Comparison of ENCODE assay signal across 16 cellular contexts in the genomic region with DNA sequence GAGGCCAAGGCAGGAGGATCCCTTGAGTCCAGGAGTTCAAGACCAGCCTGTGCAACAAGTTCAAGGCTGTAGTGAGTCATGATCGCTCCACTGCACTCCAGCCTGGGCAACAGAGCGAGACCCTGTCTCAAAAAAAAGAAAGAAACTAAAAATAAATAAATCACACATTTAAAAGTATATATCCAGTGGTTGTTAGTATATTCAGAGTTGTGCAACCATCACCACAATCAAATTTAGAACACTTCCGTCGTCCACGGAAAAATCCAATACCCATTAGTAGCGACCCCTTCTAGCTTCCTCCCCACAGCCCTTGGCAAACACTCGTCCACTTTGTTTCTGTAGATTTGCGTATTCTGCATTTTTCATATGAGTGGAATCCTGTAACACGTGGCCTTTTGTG. TPM values are rescaled to one million over a fixed set of nuclear protein-coding genes. Genes with fewer than 3 reads are reported as not detected.
DNase-seq lines count a peak whose midpoint lies in the region; ATAC-seq and TF ChIP-seq lines count a peak whose summit lies in the region.
"Had no signal": no experiment of that assay in that cellular context is flagged by ENCODE, and none has a peak within 500 bp of the region (broad histone marks: within the 10 kb centered on the region; RNA-seq: fewer than 3 reads in every experiment).

No MANE protein-coding gene starts in this region.

- no peak for ATAC-seq in left ventricle myocardium superior

- H3K4me1 ChIP-seq in left ventricle myocardium inferior (peaks cover 88% of the 10 kb centered on the region), esophagus muscularis mucosa (peaks cover 76 to 95% (median 91%) of the 10 kb centered on the region in 4 donors)

- intact Hi-C loops in left ventricle myocardium inferior (cut with micrococcal nuclease), result no loop called here
- intact Hi-C loops in left ventricle myocardium superior (cut with micrococcal nuclease), result no loop called here
- intact Hi-C loops in esophagus muscularis mucosa (cut with DNase I), result no loop called here

- no peaks in the 10 kb centered on the region for H3K9me3 ChIP-seq in left ventricle myocardium inferior (replicated peaks)
- H3K9me3 ChIP-seq in esophagus muscularis mucosa, result no peaks in the 10 kb centered on the region
- H3K9me3 ChIP-seq: A549 had no signal

- no peaks in the 10 kb centered on the region for H3K36me3 ChIP-seq in left ventricle myocardium inferior
- no peaks in the 10 kb centered on the region for H3K36me3 ChIP-seq in esophagus muscularis mucosa

- WGBS in esophagus muscularis mucosa, result 85% methylated on average over 9 of the region's 9 CpGs

- TF ChIP-seq CTCF in left ventricle myocardium inferior (IDR thresholded peaks at IDR 0.05; ENCODE audit: borderline replicate concordance) (no peak), esophagus muscularis mucosa (IDR thresholded peaks at IDR 0.05) (no peak), neural crest cell (conservative IDR thresholded peaks at IDR 0.05) (no peak), type B pancreatic cell (conservative IDR thresholded peaks at IDR 0.05) (no peak)

- TF ChIP-seq POLR2A in esophagus muscularis mucosa (IDR thresholded peaks at IDR 0.05; ENCODE audit: low read depth), result no peak

- H3K27me3 Mint-ChIP-seq in neural crest cell (ENCODE audit: low read depth) (peaks cover 3% of the 10 kb centered on the region), type B pancreatic cell (peaks cover 18% of the 10 kb centered on the region)

- H3K4me3 Mint-ChIP-seq in neural crest cell (no peak overlapping the region), type B pancreatic cell (no peak overlapping the region)
- H3K4me3 Mint-ChIP-seq: CD4-positive, alpha-beta T cell had no signal

- H3K27ac ChIP-seq in left ventricle myocardium inferior (replicated peaks), result peak overlapping the region; percentile 93
- H3K27ac ChIP-seq in esophagus muscularis mucosa (replicated peaks in 1 of 4), result peak overlapping the region; percentile 77 to 91 (median 86)
- H3K27ac ChIP-seq: 22Rv1, C4-2B had no signal

- peaks cover 29% of the 10 kb centered on the region for H3K4me1 Mint-ChIP-seq in neural crest cell
- H3K4me1 Mint-ChIP-seq in type B pancreatic cell (ENCODE audit: unreplicated experiment), result peaks cover 47% of the 10 kb centered on the region

- H3K36me3 Mint-ChIP-seq in neural crest cell (ENCODE audit: low read depth), result no peaks in the 10 kb centered on the region
- H3K36me3 Mint-ChIP-seq in type B pancreatic cell, result no peaks in the 10 kb centered on the region

- TF ChIP-seq EP300 in esophagus muscularis mucosa (IDR thresholded peaks at IDR 0.05), result no peak

- peak overlapping the region; percentile 65 for H3K27ac Mint-ChIP-seq in neural crest cell (ENCODE audit: unreplicated experiment)
- H3K27ac Mint-ChIP-seq in type B pancreatic cell, result peak overlapping the region; percentile 9
- H3K27ac Mint-ChIP-seq: CD4-positive, alpha-beta T cell had no signal

- no peak overlapping the region for H3K4me3 ChIP-seq in left ventricle myocardium inferior
- H3K4me3 ChIP-seq in esophagus muscularis mucosa, result no peak overlapping the region
- H3K4me3 ChIP-seq: A549 had no signal

- no peaks in the 10 kb centered on the region for H3K27me3 ChIP-seq in left ventricle myocardium inferior (ENCODE audit: low read depth)
- H3K27me3 ChIP-seq in esophagus muscularis mucosa, result no peaks in the 10 kb centered on the region

- H3K9me3 Mint-ChIP-seq in neural crest cell (no peaks in the 10 kb centered on the region), type B pancreatic cell (no peaks in the 10 kb centered on the region)
- H3K9me3 Mint-ChIP-seq: CD4-positive, alpha-beta T cell had no signal

- DNase-seq in left ventricle myocardium inferior (no peak), left ventricle myocardium superior (no peak), esophagus muscularis mucosa (ENCODE audit: extremely low spot score) (no peak), neural crest cell (ENCODE audit: low read depth, low spot score) (no peak), type B pancreatic cell (ENCODE audit: extremely low spot score, unreplicated experiment) (no peak), NCI-H146 (lab: John Stamatoyannopoulos, UW) (no peak), GF-D8 (lab: John Stamatoyannopoulos, UW) (no peak), activated gamma-delta T cell (lab: John Stamatoyannopoulos, UW) (no peak)
- DNase-seq: CD4-positive, alpha-beta T cell; DMS153; DMS79; GDM1; GOT3 had no signal

RNA-seq across cellular contexts. Expression of gene EML1, which starts 44.7 kb away (rescaled TPM):
- total RNA-seq in left ventricle myocardium inferior, result 33.3 TPM
- 42.9 TPM for total RNA-seq in left ventricle myocardium superior
- total RNA-seq in esophagus muscularis mucosa, result 100 to 1,000 TPM in 3 of 4 donors, 10 to 100 TPM in 1; 92.3 to 131 (median 119) TPM
- 36.7 and 40.1 TPM in 2 replicates for total RNA-seq in neural crest cell
- total RNA-seq in type B pancreatic cell (ENCODE audit: low replicate concordance), result 45.7 and 73.8 TPM in 2 replicates
